9 cellular contexts compared by ENCODE assay signal in genomic region chr20:32231847-32232246, GRCh38. TPM values are rescaled to one million over a fixed set of nuclear protein-coding genes. Genes with fewer than 3 reads are reported as not detected.
A peak's percentile ranks its signal among the peaks of the same experiment; 100 is the strongest.
DNase-seq lines count a peak whose midpoint lies in the region; ATAC-seq, FAIRE-seq and TF ChIP-seq lines count a peak whose summit lies in the region.
"Had no signal": no experiment of that assay in that cellular context is flagged by ENCODE, and none has a peak within 500 bp of the region (broad histone marks: within the 10 kb centered on the region; RNA-seq: fewer than 3 reads in every experiment).

No MANE protein-coding gene starts in this region.

- in situ Hi-C loops in IMR-90 (cut with MboI; ENCODE audit: low sequenced_read_pairs): no loop called here

- H3K4me1 Mint-ChIP-seq in activated CD4-positive, alpha-beta T cell treated with anti-CD3 and anti-CD28 coated beads, Interleukin-2, amount 10 ng/mL, durations not matched to agents 7 days and 5 days: peaks cover 30% of the 10 kb centered on the region
- no peaks in the 10 kb centered on the region for H3K4me1 Mint-ChIP-seq in H9

- H3K79me1 ChIP-seq in IMR-90 (ENCODE audit: low read depth in 1 of 2, low read length in 2 of 2) (peaks cover 0 to 4% of the 10 kb centered on the region in 2 experiments; a peak in 1 of 4 replicates), H1 (ENCODE audit: low read depth, low read length) (no peaks in the 10 kb centered on the region; the same call in 1 of the 2 replicates), H9 (ENCODE audit: insufficient read depth, low read depth, low read length, poor library complexity, severe bottlenecking) (no peaks in the 10 kb centered on the region)

- no peaks in the 10 kb centered on the region for H3K23me2 ChIP-seq in H1 (ENCODE audit: low read depth, low read length)
- no peaks in the 10 kb centered on the region for H3K23me2 ChIP-seq in H9 (ENCODE audit: insufficient read length, low read depth, low read length, poor library complexity, severe bottlenecking)

- H3K4me2 ChIP-seq in IMR-90 (ENCODE audit: low read depth, low read length) (no peak overlapping the region), H1 (ENCODE audit: insufficient read depth in 1 of 2, low read depth in 2 of 2, low read length in 2 of 2) (no peak overlapping the region), H9 (ENCODE audit: insufficient read depth, insufficient read length, low read length) (no peak overlapping the region)

- H3K23ac ChIP-seq in IMR-90 (ENCODE audit: low read depth, low read length) (no peak overlapping the region), H1 (ENCODE audit: insufficient read length) (no peak overlapping the region), H9 (ENCODE audit: insufficient read length, low read depth, low read length) (no peak overlapping the region)

- no peaks in the 10 kb centered on the region for H3K27me3 ChIP-seq in IMR-90 (ENCODE audit: control insufficient read depth, insufficient read depth, low read length)
- no peaks in the 10 kb centered on the region for H3K27me3 ChIP-seq in H1 (replicated peaks in 1 of 4; ENCODE audit: control insufficient read depth in 3 of 4, extremely low read depth in 1 of 4, insufficient read depth in 3 of 4, low read length in 3 of 4)
- H3K27me3 ChIP-seq in H9 (ENCODE audit: insufficient read depth, low read length): no peaks in the 10 kb centered on the region
- H3K27me3 ChIP-seq: MG63 had no signal

- H3T11ph ChIP-seq in H9 (ENCODE audit: low read length): no peak overlapping the region

- H3K4me3 Mint-ChIP-seq in activated CD4-positive, alpha-beta T cell treated with anti-CD3 and anti-CD28 coated beads, Interleukin-2, amount 10 ng/mL, durations not matched to agents 7 days and 5 days: no peak overlapping the region
- H3K4me3 Mint-ChIP-seq in H9: no peak overlapping the region

- H4K8ac ChIP-seq in IMR-90 (ENCODE audit: low read depth in 2 of 2, low read length in 2 of 2) (no peak overlapping the region), H1 (ENCODE audit: extremely low read depth, insufficient read depth, low read length) (no peak overlapping the region), H9 (replicated peaks; ENCODE audit: insufficient read length, low read depth, low read length) (no peak overlapping the region)

- TF ChIP-seq POLR2A in IMR-90 (IDR thresholded peaks at IDR 0.05; ENCODE audit: low read depth, low read length) (no peak), H1 (IDR thresholded peaks at IDR 0.05; ENCODE audit: control extremely low read depth in 1 of 2, low read depth in 2 of 2, low read length in 2 of 2) (no peak)

- H3K4me3 ChIP-seq in IMR-90 (ENCODE audit: insufficient read depth, low read depth, low read length) (no peak overlapping the region), H1 (ENCODE audit: extremely low read depth in 1 of 4, insufficient read depth in 2 of 4, low read depth in 3 of 4, low read length in 4 of 4) (no peak overlapping the region)
- H3K4me3 ChIP-seq: MG63 had no signal

- no peak overlapping the region for H3K27ac ChIP-seq in IMR-90 (ENCODE audit: insufficient read depth, low read length)
- no peak overlapping the region for H3K27ac ChIP-seq in H1 (ENCODE audit: low read depth, low read length)
- no peak overlapping the region for H3K27ac ChIP-seq in H9 (ENCODE audit: insufficient read length, low read depth, low read length)

- TF ChIP-seq RAD21 in IMR-90 (IDR thresholded peaks at IDR 0.05; ENCODE audit: low read length): no peak
- no peak for TF ChIP-seq RAD21 in H1 (IDR thresholded peaks at IDR 0.05 in 1 of 2, conservative IDR thresholded peaks at IDR 0.05 in 1 of 2; ENCODE audit: low read depth in 2 of 2, low read length in 2 of 2)

- H3K36me3 ChIP-seq in IMR-90 (ENCODE audit: control insufficient read depth, insufficient read depth, low read length): peaks cover 56% of the 10 kb centered on the region
- H3K36me3 ChIP-seq in H1 (ENCODE audit: control insufficient read depth in 2 of 4, insufficient read depth in 4 of 4, low read length in 3 of 4): peaks cover 20 to 52% (median 43%) of the 10 kb centered on the region in 4 experiments; a peak in 6 of 8 replicates

- no peak overlapping the region for H2BK15ac ChIP-seq in IMR-90 (ENCODE audit: low read depth, low read length)
- H2BK15ac ChIP-seq in H1 (ENCODE audit: low read length): no peak overlapping the region
- H2BK15ac ChIP-seq in H9 (ENCODE audit: low read depth, low read length): no peak overlapping the region

- H2BK120ac ChIP-seq in IMR-90 (ENCODE audit: low read depth, low read length) (no peak overlapping the region), H1 (replicated peaks; ENCODE audit: low read depth, low read length) (no peak overlapping the region), H9 (ENCODE audit: low read depth, low read length, poor library complexity, severe bottlenecking) (no peak overlapping the region)

- H2BK5ac ChIP-seq in IMR-90 (ENCODE audit: low read depth, low read length, poor library complexity, severe bottlenecking): no peak overlapping the region
- H2BK5ac ChIP-seq in H1 (ENCODE audit: low read depth, low read length): no peak overlapping the region
- H2BK5ac ChIP-seq in H9 (ENCODE audit: insufficient read length, low read length): no peak overlapping the region

- dilution Hi-C loops in IMR-90 (cut with HindIII; ENCODE audit: low sequenced_read_pairs, unreplicated experiment): no loop called here

- H2BK12ac ChIP-seq in H1 (ENCODE audit: low read depth, low read length): no peak overlapping the region
- no peak overlapping the region for H2BK12ac ChIP-seq in H9 (ENCODE audit: insufficient read length, low read depth, low read length)

- CTCF ChIA-PET in IMR-90 (lab: Yijun Ruan, JAX): no interaction called here
- CTCF ChIA-PET in activated CD4-positive, alpha-beta T cell treated with anti-CD3 and anti-CD28 coated beads, Interleukin-2, amount 10 ng/mL, durations not matched to agents 7 days and 5 days (lab: Charles Lee): interaction anchor here (0.5 to 2.8 kb wide), 7 partner anchors 9 to 442 kb away, joined by 3 to 13 read pairs (median 3); no protein-coding TSS in a partner anchor
- CTCF ChIA-PET in H1 (lab: Charles Lee; ENCODE audit: partially characterized antibody): interaction anchor here (1.1 kb wide), 1 partner anchor 201 kb away, joined by 3 read pairs; no protein-coding TSS in a partner anchor

- no peak for FAIRE-seq in H1 (lab: Jason Lieb, UNC)

- H3K36me3 Mint-ChIP-seq in activated CD4-positive, alpha-beta T cell treated with anti-CD3 and anti-CD28 coated beads, Interleukin-2, amount 10 ng/mL, durations not matched to agents 7 days and 5 days (ENCODE audit: low read depth): peaks cover 52% of the 10 kb centered on the region
- peaks cover 36 to 73% (median 68%) of the 10 kb centered on the region in 3 experiments; a peak in 6 of 7 replicates for H3K36me3 Mint-ChIP-seq in H9 (ENCODE audit: insufficient read depth in 1 of 3, low read depth in 3 of 3)

- no peak overlapping the region for H3K14ac ChIP-seq in IMR-90 (replicated peaks; ENCODE audit: low read depth, low read length)
- H3K14ac ChIP-seq in H1 (ENCODE audit: insufficient read length): no peak overlapping the region
- no peak overlapping the region for H3K14ac ChIP-seq in H9 (ENCODE audit: insufficient read depth, low read length)

- intact Hi-C loops in IMR-90 (cut with micrococcal nuclease) (no loop called here), left ventricle myocardium superior (cut with micrococcal nuclease) (no loop called here)

- TF ChIP-seq CTCF in IMR-90 (conservative IDR thresholded peaks at IDR 0.05; ENCODE audit: low read depth, low read length) (no peak), H1 (IDR thresholded peaks at IDR 0.05; ENCODE audit: control extremely low read depth in 1 of 3, insufficient read depth in 1 of 3, low read depth in 1 of 3, low read length in 3 of 3) (no peak), H9 (conservative IDR thresholded peaks at IDR 0.05) (no peak)

- DNase-seq in IMR-90 (peak; percentile 61), H1 (ENCODE audit: low read depth in 1 of 2, low spot score in 2 of 2) (no peak), NCI-H2029 treated with DMSO at 0.1 percent for 48 hours (lab: John Stamatoyannopoulos, UW) (no peak), H4 (ENCODE audit: low spot score) (no peak), H9 (no peak), left ventricle myocardium superior (no peak)
- DNase-seq in activated CD4-positive, alpha-beta T cell treated with anti-CD3 and anti-CD28 coated beads, Interleukin-2, amount 10 ng/mL, durations not matched to agents 7 days and 5 days: peak; percentile 59
- DNase-seq in stimulated activated CD4-positive, alpha-beta T cell treated with anti-CD3 and anti-CD28 coated beads, Interleukin-2, amount 100 ng/mL, for 4 hours (ENCODE audit: low read depth): peak; percentile 9
- DNase-seq: MG63 had no signal

- H3K56ac ChIP-seq in IMR-90 (ENCODE audit: extremely low read depth, insufficient read depth, low read length): no peak overlapping the region
- no peak overlapping the region for H3K56ac ChIP-seq in H1 (replicated peaks; ENCODE audit: insufficient read length, low read depth, low read length)
- H3K56ac ChIP-seq in H9 (ENCODE audit: insufficient read length, low read depth, low read length): no peak overlapping the region

- no peaks in the 10 kb centered on the region for H3K27me3 Mint-ChIP-seq in activated CD4-positive, alpha-beta T cell treated with anti-CD3 and anti-CD28 coated beads, Interleukin-2, amount 10 ng/mL, durations not matched to agents 7 days and 5 days
- no peaks in the 10 kb centered on the region; the same call in 1 of the 2 replicates for H3K27me3 Mint-ChIP-seq in H9 (ENCODE audit: low read depth)

- no TSS peak for BruUV-seq in IMR-90 (replicated peaks; lab: Mats Ljungman, UMichigan)

- no peak overlapping the region for H2BK20ac ChIP-seq in IMR-90 (ENCODE audit: low read depth, low read length)
- no peak overlapping the region for H2BK20ac ChIP-seq in H1 (ENCODE audit: low read length)
- no peak overlapping the region for H2BK20ac ChIP-seq in H9 (ENCODE audit: low read depth, low read length, poor library complexity, severe bottlenecking)

- WGBS in IMR-90 (ENCODE audit: extremely low coverage in 2 of 2, insufficient read length in 1 of 2), 2 experiments: 88% methylated on average over 1 of the region's 4 CpGs; no CpG with 5 or more reads in 1 of the 2 experiments
- 85% methylated on average over 4 of the region's 4 CpGs; no CpG with 5 or more reads in 1 of the 2 experiments for WGBS in H1 (ENCODE audit: extremely low coverage in 1 of 2, insufficient coverage in 1 of 2, insufficient read length in 1 of 2, insufficient replicate concordance in 2 of 2, low coverage in 1 of 2, low lambda C conversion rate in 2 of 2, missing lambda C conversion rate in 1 of 2), 2 experiments
- WGBS in H9 (ENCODE audit: extremely low coverage, insufficient read length, low lambda C conversion rate): no CpG with 5 or more reads among the region's 4 CpGs

- H3K79me2 ChIP-seq in H1 (ENCODE audit: control insufficient read depth in 1 of 2, insufficient read depth in 2 of 2, low read length in 2 of 2): no peaks in the 10 kb centered on the region
- no peaks in the 10 kb centered on the region for H3K79me2 ChIP-seq in H9 (ENCODE audit: insufficient read depth, low read length)

- no peak overlapping the region for H2AK5ac ChIP-seq in IMR-90 (ENCODE audit: low read depth, low read length)
- no peak overlapping the region for H2AK5ac ChIP-seq in H1 (ENCODE audit: low read depth, low read length)
- H2AK5ac ChIP-seq in H9 (ENCODE audit: insufficient read length, low read length): no peak overlapping the region

- H2AK9ac ChIP-seq in IMR-90 (replicated peaks; ENCODE audit: low read depth, low read length, poor library complexity): no peak overlapping the region

- H3K4me1 ChIP-seq in IMR-90 (ENCODE audit: control insufficient read depth, insufficient read depth, low read length) (no peaks in the 10 kb centered on the region), H1 (replicated peaks in 1 of 4; ENCODE audit: control insufficient read depth in 3 of 4, insufficient read depth in 4 of 4, low read length in 3 of 4) (no peaks in the 10 kb centered on the region), H9 (ENCODE audit: insufficient read depth, low read length) (no peaks in the 10 kb centered on the region)

- no peaks in the 10 kb centered on the region for H4K20me1 ChIP-seq in IMR-90 (ENCODE audit: insufficient read depth, low read length)
- peaks cover 0 to 3% of the 10 kb centered on the region in 2 experiments for H4K20me1 ChIP-seq in H1 (replicated peaks in 1 of 2; ENCODE audit: control insufficient read depth in 1 of 2, insufficient read depth in 2 of 2, low read length in 2 of 2)
- no peaks in the 10 kb centered on the region for H4K20me1 ChIP-seq in H9 (ENCODE audit: control insufficient read depth, insufficient read depth, insufficient read length)

- H4K91ac ChIP-seq in IMR-90 (ENCODE audit: insufficient read depth, low read depth, low read length) (no peak overlapping the region), H1 (replicated peaks; ENCODE audit: insufficient read length, low read length) (no peak overlapping the region), H9 (ENCODE audit: insufficient read length, low read depth, low read length) (no peak overlapping the region)

- H3K18ac ChIP-seq in IMR-90 (ENCODE audit: low read depth, low read length) (no peak overlapping the region), H1 (ENCODE audit: extremely low read depth, low read length) (no peak overlapping the region), H9 (ENCODE audit: insufficient read length, low read depth, low read length) (no peak overlapping the region)

- POLR2A ChIA-PET in IMR-90 (lab: Charles Lee; ENCODE audit: unreplicated experiment): no interaction called here
- POLR2A ChIA-PET in activated CD4-positive, alpha-beta T cell treated with anti-CD3 and anti-CD28 coated beads, Interleukin-2, amount 10 ng/mL, durations not matched to agents 7 days and 5 days (lab: Charles Lee): interaction anchor here (0.5 kb wide), 1 partner anchor 128 kb away, joined by 4 read pairs; no protein-coding TSS in a partner anchor
- POLR2A ChIA-PET in H1 (lab: Charles Lee; ENCODE audit: partially characterized antibody): interaction anchor here (0.9 to 2.4 kb wide), 2 partner anchors 10 to 18 kb away, joined by 3 to 6 read pairs; no protein-coding TSS in a partner anchor

- H2AFZ ChIP-seq in IMR-90 (replicated peaks; ENCODE audit: low read length, poor library complexity) (no peak overlapping the region), H1 (ENCODE audit: low read length) (no peak overlapping the region), H9 (ENCODE audit: low read length) (no peak overlapping the region)

- H3K9me1 ChIP-seq in IMR-90 (ENCODE audit: insufficient read depth, low read length): no peaks in the 10 kb centered on the region

- no peaks in the 10 kb centered on the region for H3K9me3 ChIP-seq in IMR-90 (ENCODE audit: control insufficient read depth, insufficient read depth, low read length)
- no peaks in the 10 kb centered on the region for H3K9me3 ChIP-seq in H1 (ENCODE audit: insufficient read depth in 2 of 2, low read depth in 1 of 2, low read length in 1 of 2)
- no peaks in the 10 kb centered on the region for H3K9me3 ChIP-seq in H9 (ENCODE audit: control insufficient read depth, low read depth, low read length)
- H3K9me3 ChIP-seq: MG63 had no signal

- TF ChIP-seq EP300 in H1 (IDR thresholded peaks at IDR 0.05; ENCODE audit: borderline replicate concordance in 1 of 2, low read depth in 2 of 2, low read length in 2 of 2): no peak

- H3K9ac ChIP-seq in IMR-90 (ENCODE audit: low read depth, low read length) (no peak overlapping the region), H1 (replicated peaks in 1 of 4; ENCODE audit: extremely low read depth in 1 of 4, low read depth in 3 of 4, low read length in 3 of 4) (no peak overlapping the region), H9 (ENCODE audit: extremely low read depth, insufficient read length, low read length) (no peak overlapping the region)

- H3K27ac Mint-ChIP-seq in activated CD4-positive, alpha-beta T cell treated with anti-CD3 and anti-CD28 coated beads, Interleukin-2, amount 10 ng/mL, durations not matched to agents 7 days and 5 days: peak overlapping the region; percentile 94
- H3K27ac Mint-ChIP-seq in H9: peak overlapping the region in 1 of 3 experiments; percentile 86; a peak in 1 of 7 replicates

- ATAC-seq in IMR-90 (ENCODE audit: low read depth): peak; percentile 63
- ATAC-seq in left ventricle myocardium superior: no peak

- H3K4ac ChIP-seq in IMR-90 (ENCODE audit: low read depth, low read length) (no peak overlapping the region), H1 (replicated peaks; ENCODE audit: insufficient read length, low read depth, low read length) (no peak overlapping the region), H9 (ENCODE audit: low read depth, low read length) (no peak overlapping the region)

- H4K5ac ChIP-seq in IMR-90 (ENCODE audit: low read depth, low read length) (no peak overlapping the region), H1 (ENCODE audit: insufficient read length, low read depth, low read length) (no peak overlapping the region), H9 (ENCODE audit: insufficient read length, low read depth, low read length) (no peak overlapping the region)

- no peaks in the 10 kb centered on the region for H3K9me3 Mint-ChIP-seq in activated CD4-positive, alpha-beta T cell treated with anti-CD3 and anti-CD28 coated beads, Interleukin-2, amount 10 ng/mL, durations not matched to agents 7 days and 5 days
- no peaks in the 10 kb centered on the region for H3K9me3 Mint-ChIP-seq in H9

RNA-seq across cellular contexts. Expression of gene POFUT1, which starts 24.2 kb away (rescaled TPM):
- total RNA-seq in IMR-90 (2012; rRNA removed) (23.1 and 25.5 TPM in 2 replicates), H9 (2021) (39.0 and 41.2 TPM in 2 replicates), left ventricle myocardium superior (24.1 TPM)
- polyA plus RNA-seq in IMR-90 (2012; rRNA removed) (35.4 and 41.1 TPM in 2 replicates), H1 (2011; rRNA removed) (19.4 and 23.5 TPM in 2 replicates)
- polyA plus RNA-seq in IMR-90 (2012; cell fraction: cytosol; rRNA removed): 25.5 and 26.9 TPM in 2 replicates
- polyA plus RNA-seq in IMR-90 (2012; cell fraction: nucleus; rRNA removed; ENCODE audit: low replicate concordance): 17.8 and 18.6 TPM in 2 replicates
- total RNA-seq in activated CD4-positive, alpha-beta T cell treated with anti-CD3 and anti-CD28 coated beads, Interleukin-2, amount 10 ng/mL, durations not matched to agents 7 days and 5 days: 10 to 100 TPM; 26.5 to 27.1 TPM
- 24.4 and 24.5 TPM in 2 replicates for total RNA-seq in H1 (2021; fragmentation: NEBNext Ultra II Directional; extraction: Animal tissue kit (Norgen Biotek cat#: 25700))
- polyA plus RNA-seq in H1 (2011; cell fraction: cytosol; rRNA removed): 23.1 TPM
- 27.9 TPM for polyA plus RNA-seq in H1 (2011; cell fraction: nucleus; rRNA removed)
- polyA plus RNA-seq in H1 (2012, experiment 1 of 2): 19.9 to 22.6 TPM (median 21.3 TPM) in 4 replicates
- polyA plus RNA-seq in H1 (2012, experiment 2 of 2): 21.9 TPM
- 27.9 TPM for polyA plus RNA-seq in H1 (2013, experiment 1 of 2)
- polyA plus RNA-seq in H1 (2013, experiment 2 of 2): 31.3 TPM
- 30.4 and 33.9 TPM in 2 replicates for polyA minus RNA-seq in H1 (2011; rRNA and poly(A)+ RNA removed)
- 22.5 TPM for polyA minus RNA-seq in H1 (2011; cell fraction: cytosol; rRNA and poly(A)+ RNA removed)
- polyA minus RNA-seq in H1 (2011; cell fraction: nucleus; rRNA and poly(A)+ RNA removed): 26.9 TPM
- 51.5 and 51.6 TPM in 2 replicates for total RNA-seq in H4 (2014; rRNA removed; shearing (Covaris generic))

RNA-seq across cellular contexts. Expression of gene PLAGL2, which starts 24.3 kb away (rescaled TPM):
- total RNA-seq in IMR-90 (2012; rRNA removed) (2.9 and 3.1 TPM in 2 replicates), H9 (2021) (42.8 and 44.4 TPM in 2 replicates), left ventricle myocardium superior (6.7 TPM)
- polyA plus RNA-seq in IMR-90 (2012; rRNA removed) (7.5 and 7.7 TPM in 2 replicates), H1 (2011; rRNA removed) (20.6 and 26.7 TPM in 2 replicates)
- 3.8 and 4.2 TPM in 2 replicates for polyA plus RNA-seq in IMR-90 (2012; cell fraction: cytosol; rRNA removed)
- 6.0 and 7.6 TPM in 2 replicates for polyA plus RNA-seq in IMR-90 (2012; cell fraction: nucleus; rRNA removed; ENCODE audit: low replicate concordance)
- 10 to 100 TPM; 22.8 to 25.6 TPM for total RNA-seq in activated CD4-positive, alpha-beta T cell treated with anti-CD3 and anti-CD28 coated beads, Interleukin-2, amount 10 ng/mL, durations not matched to agents 7 days and 5 days
- 25.4 and 26.1 TPM in 2 replicates for total RNA-seq in H1 (2021; fragmentation: NEBNext Ultra II Directional; extraction: Animal tissue kit (Norgen Biotek cat#: 25700))
- 13.6 TPM for polyA plus RNA-seq in H1 (2011; cell fraction: cytosol; rRNA removed)
- 16.7 TPM for polyA plus RNA-seq in H1 (2011; cell fraction: nucleus; rRNA removed)
- polyA plus RNA-seq in H1 (2012, experiment 1 of 2): 23.8 to 28.5 TPM (median 26.4 TPM) in 4 replicates
- 20.3 TPM for polyA plus RNA-seq in H1 (2012, experiment 2 of 2)
- polyA plus RNA-seq in H1 (2013, experiment 1 of 2): 19.4 TPM
- polyA plus RNA-seq in H1 (2013, experiment 2 of 2): 19.7 TPM
- polyA minus RNA-seq in H1 (2011; rRNA and poly(A)+ RNA removed): 26.9 and 28.7 TPM in 2 replicates
- 20.6 TPM for polyA minus RNA-seq in H1 (2011; cell fraction: cytosol; rRNA and poly(A)+ RNA removed)
- polyA minus RNA-seq in H1 (2011; cell fraction: nucleus; rRNA and poly(A)+ RNA removed): 18.4 TPM
- total RNA-seq in H4 (2014; rRNA removed; shearing (Covaris generic)): 2.9 and 3.7 TPM in 2 replicates

RNA-seq across cellular contexts. Expression of gene KIF3B, which starts 45.6 kb away (rescaled TPM):
- total RNA-seq in IMR-90 (2012; rRNA removed): 25.3 and 28.1 TPM in 2 replicates
- 15.8 and 17.1 TPM in 2 replicates for polyA plus RNA-seq in IMR-90 (2012; rRNA removed)
- polyA plus RNA-seq in IMR-90 (2012; cell fraction: cytosol; rRNA removed): 6.9 and 13.8 TPM in 2 replicates
- 3.4 and 10.0 TPM in 2 replicates for polyA plus RNA-seq in IMR-90 (2012; cell fraction: nucleus; rRNA removed; ENCODE audit: low replicate concordance)
- 10 to 100 TPM; 16.1 to 16.9 TPM for total RNA-seq in activated CD4-positive, alpha-beta T cell treated with anti-CD3 and anti-CD28 coated beads, Interleukin-2, amount 10 ng/mL, durations not matched to agents 7 days and 5 days
- total RNA-seq in H1 (2021; fragmentation: NEBNext Ultra II Directional; extraction: Animal tissue kit (Norgen Biotek cat#: 25700)): 22.1 and 22.4 TPM in 2 replicates
- 7.3 and 10.1 TPM in 2 replicates for polyA plus RNA-seq in H1 (2011; rRNA removed)
- 10.7 TPM for polyA plus RNA-seq in H1 (2011; cell fraction: cytosol; rRNA removed)
- 11.7 TPM for polyA plus RNA-seq in H1 (2011; cell fraction: nucleus; rRNA removed)
- polyA plus RNA-seq in H1 (2012, experiment 1 of 2): 12.0 to 19.2 TPM (median 14.7 TPM) in 4 replicates
- polyA plus RNA-seq in H1 (2012, experiment 2 of 2): 1.1 TPM
- polyA plus RNA-seq in H1 (2013, experiment 1 of 2): 15.2 TPM
- polyA plus RNA-seq in H1 (2013, experiment 2 of 2): 14.7 TPM
- 20.8 and 24.1 TPM in 2 replicates for polyA minus RNA-seq in H1 (2011; rRNA and poly(A)+ RNA removed)
- 9.0 TPM for polyA minus RNA-seq in H1 (2011; cell fraction: cytosol; rRNA and poly(A)+ RNA removed)
- 17.9 TPM for polyA minus RNA-seq in H1 (2011; cell fraction: nucleus; rRNA and poly(A)+ RNA removed)
- total RNA-seq in H4 (2014; rRNA removed; shearing (Covaris generic)): 13.0 and 15.0 TPM in 2 replicates
- 28.3 and 29.7 TPM in 2 replicates for total RNA-seq in H9 (2021)
- 9.1 TPM for total RNA-seq in left ventricle myocardium superior

Comparison
In these comparisons a context has a peak if more than half of its experiments do, and no peak if none do; other contexts are left out.
1. DNase-seq: peak in IMR-90 (single experiment), activated CD4-positive, alpha-beta T cell treated with anti-CD3 and anti-CD28 coated beads, Interleukin-2, amount 10 ng/mL, durations not matched to agents 7 days and 5 days (single experiment) and stimulated activated CD4-positive, alpha-beta T cell treated with anti-CD3 and anti-CD28 coated beads, Interleukin-2, amount 100 ng/mL, for 4 hours (single experiment); none in H1 (0 of 2), NCI-H2029 treated with DMSO at 0.1 percent for 48 hours (single experiment), H4 (single experiment), H9 (single experiment) and left ventricle myocardium superior (single experiment).